ENCODE assay signal across 12 cellular contexts in the genomic region with DNA sequence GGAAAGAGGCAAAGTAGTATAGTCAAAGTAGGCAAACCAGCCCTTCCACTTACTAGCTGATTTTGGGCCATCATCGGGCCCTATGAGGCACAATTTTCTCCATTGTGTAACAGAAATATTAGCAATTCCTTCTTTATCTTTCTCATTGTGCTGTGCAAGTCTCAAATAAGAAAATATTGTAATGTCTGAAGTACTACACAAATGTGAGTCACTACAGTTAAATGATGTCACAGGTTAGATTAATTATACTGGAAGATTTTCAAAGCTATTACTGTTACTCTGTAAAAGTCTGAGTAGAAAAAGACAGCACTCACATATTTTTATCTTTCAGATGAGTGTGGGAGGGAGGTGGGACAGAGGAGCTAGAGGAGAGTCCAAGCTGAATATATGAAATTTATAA. TPM values are rescaled to one million over a fixed set of nuclear protein-coding genes. Genes with fewer than 3 reads are reported as not detected.
A peak's percentile ranks its signal among the peaks of the same experiment; 100 is the strongest.
DNase-seq lines count a peak whose midpoint lies in the region; ATAC-seq and TF ChIP-seq lines count a peak whose summit lies in the region.
"Had no signal": no experiment of that assay in that cellular context is flagged by ENCODE, and none has a peak within 500 bp of the region (broad histone marks: within the 10 kb centered on the region; RNA-seq: fewer than 3 reads in every experiment).

No MANE protein-coding gene starts in this region.

- H3K9ac ChIP-seq in MM.1S (ENCODE audit: low read length) (no peak overlapping the region), fibroblast of lung (ENCODE audit: insufficient read depth, low read length) (no peak overlapping the region)
- H3K9ac ChIP-seq: BLaER1 treated with 17β-estradiol and CSF1 and Interleukin-3, amounts not matched to agents 10 nM and 100 nM had no signal

- H3K36me3 ChIP-seq in MM.1S (replicated peaks; ENCODE audit: insufficient read depth, low read length), result no peaks in the 10 kb centered on the region
- H3K36me3 ChIP-seq in fibroblast of lung (ENCODE audit: control insufficient read depth, insufficient read depth, low read length), result no peaks in the 10 kb centered on the region
- H3K36me3 ChIP-seq in transverse colon, result no peaks in the 10 kb centered on the region
- H3K36me3 ChIP-seq: BLaER1 treated with 17β-estradiol and CSF1 and Interleukin-3, amounts not matched to agents 10 nM and 100 nM; SJSA1 had no signal

- intact Hi-C loops in transverse colon (cut with DNase I; ENCODE audit: low total_unique reads), result no loop called here

- peak; percentile 56 for DNase-seq in A172 (ENCODE audit: low spot score)
- DNase-seq in MM.1S, result no peak
- DNase-seq in fibroblast of lung (ENCODE audit: low read depth in 2 of 2), result peak; percentile 56 to 87
- no peak for DNase-seq in NCI-H69 (lab: John Stamatoyannopoulos, UW)
- DNase-seq in transverse colon, result no peak
- DNase-seq: NCI-H1436 treated with DMSO at 0.1 percent for 48 hours; stimulated activated CD4-positive, alpha-beta T cell treated with anti-CD3 and anti-CD28 coated beads, Interleukin-2, amount 100 ng/mL, for 24 hours had no signal

- no peak overlapping the region for H3K4me3 ChIP-seq in MM.1S (ENCODE audit: low read length)
- H3K4me3 ChIP-seq in fibroblast of lung (replicated peaks in 1 of 4; ENCODE audit: control extremely low read depth in 1 of 4, insufficient read depth in 1 of 4, low read depth in 3 of 4, low read length in 4 of 4), result no peak overlapping the region
- H3K4me3 ChIP-seq in transverse colon, result no peak overlapping the region
- H3K4me3 ChIP-seq: BLaER1 treated with 17β-estradiol and CSF1 and Interleukin-3, amounts not matched to agents 10 nM and 100 nM; SJSA1 had no signal

- TF ChIP-seq EP300 in transverse colon (IDR thresholded peaks at IDR 0.05; ENCODE audit: low read depth), result no peak

- H3F3A ChIP-seq in MM.1S (ENCODE audit: insufficient read depth, low read length), result no peaks in the 10 kb centered on the region

- no peaks in the 10 kb centered on the region for H3K9me3 ChIP-seq in MM.1S (replicated peaks; ENCODE audit: insufficient read depth, low read length)
- H3K9me3 ChIP-seq in fibroblast of lung (ENCODE audit: control insufficient read depth, insufficient read depth, low read depth, low read length), result no peaks in the 10 kb centered on the region
- no peaks in the 10 kb centered on the region for H3K9me3 ChIP-seq in transverse colon
- H3K9me3 ChIP-seq: BLaER1 treated with 17β-estradiol and CSF1 and Interleukin-3, amounts not matched to agents 10 nM and 100 nM; SJSA1 had no signal

- H3K79me2 ChIP-seq in MM.1S (ENCODE audit: low read length), result no peaks in the 10 kb centered on the region
- no peaks in the 10 kb centered on the region for H3K79me2 ChIP-seq in fibroblast of lung (ENCODE audit: control insufficient read depth, insufficient read depth, low read length)

- TF ChIP-seq CTCF in MM.1S (IDR thresholded peaks at IDR 0.05; ENCODE audit: low read length), result no peak
- TF ChIP-seq CTCF in fibroblast of lung (conservative IDR thresholded peaks at IDR 0.05 in 1 of 2, IDR thresholded peaks at IDR 0.05 in 1 of 2; ENCODE audit: low read depth in 1 of 2, low read length in 2 of 2), result no peak
- TF ChIP-seq CTCF in transverse colon (IDR thresholded peaks at IDR 0.05), result no peak

- H3K9me2 ChIP-seq in MM.1S (replicated peaks; ENCODE audit: insufficient read depth, low read length), result no peaks in the 10 kb centered on the region

- H4K20me1 ChIP-seq in MM.1S (ENCODE audit: insufficient read depth, low read length) (no peaks in the 10 kb centered on the region), fibroblast of lung (ENCODE audit: control insufficient read depth, extremely low read depth, insufficient read depth, low read length) (no peaks in the 10 kb centered on the region)
- H4K20me1 ChIP-seq: BLaER1 treated with 17β-estradiol and CSF1 and Interleukin-3, amounts not matched to agents 10 nM and 100 nM had no signal

- no peak overlapping the region for H3K4me2 ChIP-seq in MM.1S (ENCODE audit: low read depth, low read length)
- H3K4me2 ChIP-seq in fibroblast of lung (ENCODE audit: extremely low read depth, insufficient read depth, low read length), result no peak overlapping the region

- H3K27me3 ChIP-seq in MM.1S (replicated peaks; ENCODE audit: insufficient read depth, low read length) (no peaks in the 10 kb centered on the region), fibroblast of lung (ENCODE audit: control insufficient read depth, insufficient read depth, low read length) (no peaks in the 10 kb centered on the region), transverse colon (no peaks in the 10 kb centered on the region)
- H3K27me3 ChIP-seq: BLaER1 treated with 17β-estradiol and CSF1 and Interleukin-3, amounts not matched to agents 10 nM and 100 nM; SJSA1 had no signal

- peak overlapping the region; percentile 17; the same call in 1 of the 2 replicates for H3K27ac ChIP-seq in MM.1S (ENCODE audit: low read length)
- H3K27ac ChIP-seq in fibroblast of lung (ENCODE audit: insufficient read depth, low read length), result no peak overlapping the region
- peak overlapping the region in 1 of 4 donors; percentile 17 for H3K27ac ChIP-seq in transverse colon
- H3K27ac ChIP-seq: SJSA1 had no signal

- no peak overlapping the region for H2AFZ ChIP-seq in MM.1S (ENCODE audit: low read length)
- H2AFZ ChIP-seq in fibroblast of lung (ENCODE audit: low read length), result no peak overlapping the region

- TF ChIP-seq POLR2A in GM18505 (IDR thresholded peaks at IDR 0.05; ENCODE audit: borderline replicate concordance, extremely low read depth, insufficient read depth, insufficient read length), result no peak
- no peak for TF ChIP-seq POLR2A in transverse colon (IDR thresholded peaks at IDR 0.05)

- WGBS in transverse colon (ENCODE audit: low coverage in 1 of 2), 2 donors, result 78 to 83% methylated on average over 1 of the region's 1 CpG

- peaks cover 5% of the 10 kb centered on the region; the same call in 1 of the 2 replicates for H3K4me1 ChIP-seq in MM.1S (ENCODE audit: low read length)
- peaks cover 4% of the 10 kb centered on the region for H3K4me1 ChIP-seq in fibroblast of lung (ENCODE audit: control insufficient read depth, extremely low read depth, insufficient read depth, low read length)
- H3K4me1 ChIP-seq in transverse colon, result no peaks in the 10 kb centered on the region

- in situ Hi-C loops in transverse colon (cut with MboI; ENCODE audit: low pct_ligation_motif_present in 1 of 4, low pct_unique_long_range_greater_than_20kb in 1 of 4, low sequenced_read_pairs in 3 of 4), result no loop called here

- peak; percentile 20 for ATAC-seq in GM19035 (IDR thresholded peaks at IDR 0.05; ENCODE audit: unreplicated experiment)
- ATAC-seq in GM21576 (IDR thresholded peaks at IDR 0.05; ENCODE audit: unreplicated experiment), result no peak
- ATAC-seq in GM18505 (IDR thresholded peaks at IDR 0.05; ENCODE audit: unreplicated experiment), result no peak

RNA-seq across cellular contexts. Expression of a gene that starts 12.4 kb away (rescaled TPM):
- not detected in 2 replicates for total RNA-seq in A172 (2014; rRNA removed; shearing (Covaris generic))
- total RNA-seq in fibroblast of lung (0.33 TPM in 1 of 2 replicates, not detected in the other), transverse colon (under 1 TPM in 1 of 4 donors, not detected in 3; 0.32 TPM)
- polyA plus RNA-seq in fibroblast of lung, result 0.02 and 0.27 TPM in 2 replicates
- 0.28 TPM in 1 of 2 replicates, not detected in the other for polyA plus RNA-seq in fibroblast of lung (2012)
- polyA minus RNA-seq in fibroblast of lung (ENCODE audit: low replicate concordance), result not detected in 2 replicates

Comparison
In these comparisons a context has a peak if more than half of its experiments do, and no peak if none do; other contexts are left out.
1. DNase-seq: peak in A172 (single experiment) and fibroblast of lung (2 of 2); none in MM.1S (single experiment), NCI-H69 (single experiment) and transverse colon (single experiment).